Comparison of ENCODE assay signal across 8 cellular contexts in genomic region chr5:139402561-139403158, GRCh38.
DNase-seq lines count a peak whose midpoint lies in the region; TF ChIP-seq lines count a peak whose summit lies in the region.

No MANE protein-coding gene starts in this region.

- H3K4me2 ChIP-seq in MM.1S (ENCODE audit: low read depth, low read length): peak overlapping the region; percentile 98

- H3K9ac ChIP-seq in MM.1S (ENCODE audit: low read length) (peak overlapping the region; percentile 84; the same call in 1 of the 2 replicates), mucosa of stomach (ENCODE audit: low read length) (no peak overlapping the region)

- no peaks in the 10 kb centered on the region for H3K9me3 ChIP-seq in MM.1S (replicated peaks; ENCODE audit: insufficient read depth, low read length)
- no peaks in the 10 kb centered on the region for H3K9me3 ChIP-seq in mucosa of stomach (ENCODE audit: control insufficient read depth, low read length)

- peak; percentile 67 for TF ChIP-seq CTCF in MM.1S (IDR thresholded peaks at IDR 0.05; ENCODE audit: low read length)
- TF ChIP-seq CTCF in astrocyte of the cerebellum (IDR thresholded peaks at IDR 0.05; ENCODE audit: low read depth, low read length, missing control alignments): peak; percentile 35

- no peaks in the 10 kb centered on the region for H4K20me1 ChIP-seq in MM.1S (ENCODE audit: insufficient read depth, low read length)

- in situ Hi-C loops in astrocyte of the cerebellum (cut with HindIII; ENCODE audit: low sequenced_read_pairs): no loop called here

- H3K4me3 ChIP-seq in MM.1S (ENCODE audit: low read length) (peak overlapping the region; percentile 73; the same call in 1 of the 2 replicates), astrocyte of the cerebellum (ENCODE audit: low read depth, low read length) (no peak overlapping the region), mucosa of stomach (ENCODE audit: low read length) (peak overlapping the region; percentile 35)

- H3K4me1 ChIP-seq in MM.1S (ENCODE audit: low read length) (peaks cover 25% of the 10 kb centered on the region), mucosa of stomach (ENCODE audit: control insufficient read depth, insufficient read depth, low read length) (peaks cover 14% of the 10 kb centered on the region)

- H3K36me3 ChIP-seq in MM.1S (replicated peaks; ENCODE audit: insufficient read depth, low read length) (no peaks in the 10 kb centered on the region), mucosa of stomach (ENCODE audit: control insufficient read depth, insufficient read depth, low read length) (no peaks in the 10 kb centered on the region)

- H3F3A ChIP-seq in MM.1S (ENCODE audit: insufficient read depth, low read length): peaks cover 17% of the 10 kb centered on the region

- H3K79me2 ChIP-seq in MM.1S (ENCODE audit: low read length): peaks cover 8% of the 10 kb centered on the region; the same call in 1 of the 2 replicates

- H3K27ac ChIP-seq in MM.1S (ENCODE audit: low read length): peak overlapping the region; percentile 96; the same call in 1 of the 2 replicates

- H2AFZ ChIP-seq in MM.1S (ENCODE audit: low read length): no peak overlapping the region

- DNase-seq in NCI-H2196 treated with DMSO at 0.1 percent for 48 hours (lab: John Stamatoyannopoulos, UW; ENCODE audit: unreplicated experiment): peak; percentile 2
- DNase-seq in NCI-H2196 (lab: John Stamatoyannopoulos, UW; ENCODE audit: unreplicated experiment): no peak
- peak; percentile 31 for DNase-seq in MM.1S
- DNase-seq in astrocyte of the cerebellum (ENCODE audit: low read depth): no peak
- no peak for DNase-seq in GM03348 (ENCODE audit: low spot score)
- no peak for DNase-seq in activated CD4-positive, CD25-positive, alpha-beta regulatory T cell treated with anti-CD3 and anti-CD28 coated beads, Interleukin-2, amount 50 U/mL, for 72 hours
- DNase-seq in HK-2 (ENCODE audit: unreplicated experiment): no peak

- H3K9me2 ChIP-seq in MM.1S (replicated peaks; ENCODE audit: insufficient read depth, low read length): no peaks in the 10 kb centered on the region

- H3K27me3 ChIP-seq in MM.1S (replicated peaks; ENCODE audit: insufficient read depth, low read length): no peaks in the 10 kb centered on the region
- H3K27me3 ChIP-seq in mucosa of stomach (ENCODE audit: control insufficient read depth, insufficient read depth, low read length): no peaks in the 10 kb centered on the region

Comparison
In these comparisons a context has a peak if more than half of its experiments do, and no peak if none do; other contexts are left out.
1. DNase-seq: peak in NCI-H2196 treated with DMSO at 0.1 percent for 48 hours (single experiment) and MM.1S (single experiment); none in NCI-H2196 (single experiment), astrocyte of the cerebellum (single experiment), GM03348 (single experiment), activated CD4-positive, CD25-positive, alpha-beta regulatory T cell treated with anti-CD3 and anti-CD28 coated beads, Interleukin-2, amount 50 U/mL, for 72 hours (single experiment) and HK-2 (single experiment).